8 cellular contexts compared by ENCODE assay signal in genomic region chr2:125516496-125517109, GRCh38.
DNase-seq lines count a peak whose midpoint lies in the region; ATAC-seq and TF ChIP-seq lines count a peak whose summit lies in the region.

No MANE protein-coding gene starts in this region.

- CTCF ChIA-PET in naive thymus-derived CD4-positive, alpha-beta T cell (lab: Charles Lee): no interaction called here

- no peaks in the 10 kb centered on the region for H3K27me3 ChIP-seq in naive thymus-derived CD4-positive, alpha-beta T cell (ENCODE audit: control insufficient read depth in 2 of 2, insufficient read depth in 2 of 2, low read length in 2 of 2)
- no peaks in the 10 kb centered on the region for H3K27me3 ChIP-seq in aorta (ENCODE audit: control insufficient read depth in 1 of 2, insufficient read depth in 2 of 2, low read length in 1 of 2)

- no peak overlapping the region for H3K4me3 Mint-ChIP-seq in naive thymus-derived CD4-positive, alpha-beta T cell

- no peak overlapping the region for H3K27ac Mint-ChIP-seq in naive thymus-derived CD4-positive, alpha-beta T cell

- H3K4me3 ChIP-seq in naive thymus-derived CD4-positive, alpha-beta T cell (ENCODE audit: low read length): no peak overlapping the region
- no peak overlapping the region for H3K4me3 ChIP-seq in aorta (ENCODE audit: low read length in 2 of 2)

- intact Hi-C loops in naive thymus-derived CD4-positive, alpha-beta T cell (cut with micrococcal nuclease): no loop called here
- intact Hi-C loops in aorta (cut with DNase I): no loop called here

- H3K27ac ChIP-seq in naive thymus-derived CD4-positive, alpha-beta T cell (ENCODE audit: low read depth, low read length): no peak overlapping the region
- H3K27ac ChIP-seq in aorta (ENCODE audit: low read depth in 1 of 2, low read length in 2 of 2): no peak overlapping the region

- no peaks in the 10 kb centered on the region for H3K4me1 Mint-ChIP-seq in naive thymus-derived CD4-positive, alpha-beta T cell

- peak; percentile 33 for DNase-seq in COLO829 (ENCODE audit: low spot score)
- DNase-seq in GM20000 (ENCODE audit: low spot score): peak; percentile 38
- DNase-seq in NCI-H748 (lab: John Stamatoyannopoulos, UW; ENCODE audit: unreplicated experiment): peak; percentile 39
- DNase-seq in fibroblast of peridontal ligament (ENCODE audit: extremely low read depth): peak; percentile 12
- DNase-seq in naive thymus-derived CD4-positive, alpha-beta T cell: no peak
- no peak for DNase-seq in aorta
- no peak for DNase-seq in activated naive CD4-positive, alpha-beta T cell treated with Interleukin-2 at 50 U/mL for 16 hours

- H3K36me3 ChIP-seq in naive thymus-derived CD4-positive, alpha-beta T cell (ENCODE audit: control insufficient read depth in 2 of 3, insufficient read depth in 3 of 3, low read length in 3 of 3): no peaks in the 10 kb centered on the region
- no peaks in the 10 kb centered on the region for H3K36me3 ChIP-seq in aorta (ENCODE audit: control insufficient read depth in 1 of 2, insufficient read depth in 2 of 2, low read length in 1 of 2)

- POLR2A ChIA-PET in naive thymus-derived CD4-positive, alpha-beta T cell (lab: Charles Lee): no interaction called here

- 55 to 61% methylated on average over 3 of the region's 3 CpGs for WGBS in aorta, 2 donors

- peaks cover 0 to 3% (median 0%) of the 10 kb centered on the region in 3 experiments for H3K9me3 ChIP-seq in naive thymus-derived CD4-positive, alpha-beta T cell (ENCODE audit: control insufficient read depth in 2 of 3, low read length in 3 of 3)
- no peaks in the 10 kb centered on the region for H3K9me3 ChIP-seq in aorta (ENCODE audit: control insufficient read depth, low read length)

- ATAC-seq in naive thymus-derived CD4-positive, alpha-beta T cell: no peak
- ATAC-seq in aorta (ENCODE audit: low FRiP score) (no peak), HG03460 (IDR thresholded peaks at IDR 0.05; ENCODE audit: unreplicated experiment) (no peak)

- H3K9me3 Mint-ChIP-seq in naive thymus-derived CD4-positive, alpha-beta T cell: peaks cover 0 to 23% (median 9%) of the 10 kb centered on the region in 11 donors

- H3K27me3 Mint-ChIP-seq in naive thymus-derived CD4-positive, alpha-beta T cell: no peaks in the 10 kb centered on the region

- H3K4me1 ChIP-seq in naive thymus-derived CD4-positive, alpha-beta T cell (ENCODE audit: control insufficient read depth in 2 of 2, insufficient read depth in 2 of 2, low read length in 2 of 2): no peaks in the 10 kb centered on the region
- H3K4me1 ChIP-seq in aorta (ENCODE audit: control insufficient read depth in 1 of 2, insufficient read depth in 2 of 2, low read length in 2 of 2): no peaks in the 10 kb centered on the region

- peaks cover 0 to 3% (median 0%) of the 10 kb centered on the region in 5 donors for H3K36me3 Mint-ChIP-seq in naive thymus-derived CD4-positive, alpha-beta T cell

- peak; percentile 81 for TF ChIP-seq CTCF in GM20000 (IDR thresholded peaks at IDR 0.05; ENCODE audit: extremely low read depth, missing control alignments)

Comparison
In these comparisons a context has a peak if more than half of its experiments do, and no peak if none do; other contexts are left out.
1. DNase-seq: peak in COLO829 (single experiment), GM20000 (single experiment), NCI-H748 (single experiment) and fibroblast of peridontal ligament (single experiment); none in naive thymus-derived CD4-positive, alpha-beta T cell (0 of 9), aorta (0 of 2) and activated naive CD4-positive, alpha-beta T cell treated with Interleukin-2 at 50 U/mL for 16 hours (single experiment).